ENCODE assay signal across 22 cellular contexts in genomic region chr16:57137566-57138273, GRCh38. TPM values are rescaled to one million over a fixed set of nuclear protein-coding genes. Genes with fewer than 3 reads are reported as not detected.
DNase-seq lines count a peak whose midpoint lies in the region; ATAC-seq and TF ChIP-seq lines count a peak whose summit lies in the region.
"Had no signal": no experiment of that assay in that cellular context is flagged by ENCODE, and none has a peak within 500 bp of the region (broad histone marks: within the 10 kb centered on the region; RNA-seq: fewer than 3 reads in every experiment).

No MANE protein-coding gene starts in this region.

- TF ChIP-seq RAD21 in SK-N-SH (IDR thresholded peaks at IDR 0.05; ENCODE audit: low read length), result no peak

- no peak for TF ChIP-seq CTCF in SK-N-SH (IDR thresholded peaks at IDR 0.05)
- no peak for TF ChIP-seq CTCF in activated CD8-positive, alpha-beta T cell treated with anti-CD3 and anti-CD28 coated beads for 36 hours (IDR thresholded peaks at IDR 0.05)
- no peak for TF ChIP-seq CTCF in spleen (IDR thresholded peaks at IDR 0.05 in 8 of 11, conservative IDR thresholded peaks at IDR 0.05 in 3 of 11)
- no peak for TF ChIP-seq CTCF in colonic mucosa (IDR thresholded peaks at IDR 0.05)

- H3K9me3 Mint-ChIP-seq in activated CD8-positive, alpha-beta T cell treated with anti-CD3 and anti-CD28 coated beads for 36 hours, result no peaks in the 10 kb centered on the region
- H3K9me3 Mint-ChIP-seq in activated naive CD4-positive, alpha-beta T cell treated with anti-CD3 and anti-CD28 coated beads, Interleukin-2, amount 10 ng/mL, durations not matched to agents 7 days and 5 days, result no peaks in the 10 kb centered on the region
- H3K9me3 Mint-ChIP-seq: activated B cell treated with CpG ODN at 0.5 μM for 24 hours; stimulated activated naive CD8-positive, alpha-beta T cell treated with anti-CD3 and anti-CD28 coated beads, Interleukin-15, Interleukin-2, amounts not matched to agents 100 ng/mL and 50 ng/mL, for 24 hours; type B pancreatic cell had no signal

- H3K36me3 ChIP-seq in SK-N-SH (replicated peaks in 1 of 2; ENCODE audit: control insufficient read depth in 1 of 2, insufficient read depth in 2 of 2, low read length in 1 of 2) (no peaks in the 10 kb centered on the region), spleen (peaks cover 0 to 50% (median 0%) of the 10 kb centered on the region in 6 donors), colonic mucosa (no peaks in the 10 kb centered on the region)

- no peak for TF ChIP-seq EP300 in SK-N-SH (IDR thresholded peaks at IDR 0.05; ENCODE audit: borderline replicate concordance in 1 of 2, low read depth in 1 of 2, low read length in 1 of 2)

- DNase-seq in SK-N-SH (peak; percentile 10), islet precursor cell (peak; percentile 47), spleen (peak; percentile 61), colonic mucosa (no peak)
- DNase-seq in activated CD8-positive, alpha-beta T cell treated with anti-CD3 and anti-CD28 coated beads for 36 hours, result no peak
- no peak for DNase-seq in activated naive CD4-positive, alpha-beta T cell treated with anti-CD3 and anti-CD28 coated beads, Interleukin-2, amount 10 ng/mL, durations not matched to agents 7 days and 5 days
- DNase-seq in activated CD4-positive, CD25-positive, alpha-beta regulatory T cell treated with anti-CD3 and anti-CD28 coated beads, Interleukin-2, amount 50 U/mL, for 72 hours, result no peak
- DNase-seq: activated CD8-positive, alpha-beta memory T cell treated with anti-CD3 and anti-CD28 coated beads for 24 hours; activated effector memory CD4-positive, alpha-beta T cell treated with Interleukin-2 at 50 U/mL for 16 hours; AML-193; effector memory CD4-positive, alpha-beta T cell; Karpas-422; left ventricle myocardium superior; NCI-H1092 treated with DMSO at 0.1 percent for 48 hours; NK-92 treated with Interleukin-12 subunit alpha and Interleukin-12 subunit beta, amount 100 ng/mL, for 24 hours; stimulated activated CD4-positive, alpha-beta T cell treated with anti-CD3 and anti-CD28 coated beads, Interleukin-1b, Interleukin-23, amount 100 ng/mL, for 48 hours had no signal

- H3K9ac ChIP-seq in SK-N-SH (no peak overlapping the region), colonic mucosa (ENCODE audit: low read depth in 2 of 2, low read length in 2 of 2) (no peak overlapping the region)
- H3K9ac ChIP-seq: parathyroid adenoma had no signal

- H3K9me2 ChIP-seq in SK-N-SH, result no peaks in the 10 kb centered on the region

- peak overlapping the region; percentile 3 for H3K27ac Mint-ChIP-seq in activated CD8-positive, alpha-beta T cell treated with anti-CD3 and anti-CD28 coated beads for 36 hours
- no peak overlapping the region for H3K27ac Mint-ChIP-seq in activated naive CD4-positive, alpha-beta T cell treated with anti-CD3 and anti-CD28 coated beads, Interleukin-2, amount 10 ng/mL, durations not matched to agents 7 days and 5 days
- H3K27ac Mint-ChIP-seq: activated B cell treated with CpG ODN at 0.5 μM for 24 hours; stimulated activated naive CD8-positive, alpha-beta T cell treated with anti-CD3 and anti-CD28 coated beads, Interleukin-15, Interleukin-2, amounts not matched to agents 100 ng/mL and 50 ng/mL, for 24 hours had no signal

- WGBS in SK-N-SH (ENCODE audit: low lambda C conversion rate), result 90% methylated on average over 2 of the region's 10 CpGs
- WGBS in spleen, 5 donors, result 76 to 89% (median 83%) methylated on average over 10 of the region's 10 CpGs

- H3K4me3 ChIP-seq in SK-N-SH (ENCODE audit: low read depth in 2 of 2, low read length in 1 of 2) (no peak overlapping the region), spleen (no peak overlapping the region), colonic mucosa (no peak overlapping the region)

- no peaks in the 10 kb centered on the region for H3K79me2 ChIP-seq in SK-N-SH (ENCODE audit: insufficient read depth)
- H3K79me2 ChIP-seq: parathyroid adenoma had no signal

- H3F3A ChIP-seq in SK-N-SH (replicated peaks; ENCODE audit: insufficient read depth), result no peaks in the 10 kb centered on the region

- H3K4me1 Mint-ChIP-seq in activated CD8-positive, alpha-beta T cell treated with anti-CD3 and anti-CD28 coated beads for 36 hours (ENCODE audit: low read depth), result peaks cover 54% of the 10 kb centered on the region
- peaks cover 91% of the 10 kb centered on the region for H3K4me1 Mint-ChIP-seq in activated naive CD4-positive, alpha-beta T cell treated with anti-CD3 and anti-CD28 coated beads, Interleukin-2, amount 10 ng/mL, durations not matched to agents 7 days and 5 days

- no peaks in the 10 kb centered on the region for H4K20me1 ChIP-seq in SK-N-SH (ENCODE audit: insufficient read depth)

- no peak for TF ChIP-seq POLR2A in spleen (IDR thresholded peaks at IDR 0.05)

- H3K4me3 Mint-ChIP-seq in activated CD8-positive, alpha-beta T cell treated with anti-CD3 and anti-CD28 coated beads for 36 hours, result no peak overlapping the region
- H3K4me3 Mint-ChIP-seq in activated naive CD4-positive, alpha-beta T cell treated with anti-CD3 and anti-CD28 coated beads, Interleukin-2, amount 10 ng/mL, durations not matched to agents 7 days and 5 days, result no peak overlapping the region
- H3K4me3 Mint-ChIP-seq: activated B cell treated with CpG ODN at 0.5 μM for 24 hours; stimulated activated naive CD8-positive, alpha-beta T cell treated with anti-CD3 and anti-CD28 coated beads, Interleukin-15, Interleukin-2, amounts not matched to agents 100 ng/mL and 50 ng/mL, for 24 hours; type B pancreatic cell had no signal

- no peak overlapping the region for H2AFZ ChIP-seq in SK-N-SH (ENCODE audit: low read depth)
- H2AFZ ChIP-seq: parathyroid adenoma had no signal

- no peaks in the 10 kb centered on the region for H3K9me3 ChIP-seq in SK-N-SH
- no peaks in the 10 kb centered on the region for H3K9me3 ChIP-seq in spleen
- no peaks in the 10 kb centered on the region for H3K9me3 ChIP-seq in colonic mucosa

- POLR2A ChIA-PET in SK-N-SH (lab: Yijun Ruan, JAX), result no interaction called here
- POLR2A ChIA-PET in activated CD8-positive, alpha-beta T cell treated with anti-CD3 and anti-CD28 coated beads for 36 hours (lab: Charles Lee), result interaction anchor here (1.2 to 2.6 kb wide), 5 partner anchors 9 to 48 kb away, joined by 3 to 9 read pairs (median 5); no protein-coding TSS in a partner anchor

- CTCF ChIA-PET in SK-N-SH (lab: Yijun Ruan, JAX), result interaction anchor here (0.7 to 2.0 kb wide), 3 partner anchors 16 to 45 kb away, joined by 3 to 6 read pairs (median 3); partner anchors contain the start of gene CPNE2
- CTCF ChIA-PET in activated CD8-positive, alpha-beta T cell treated with anti-CD3 and anti-CD28 coated beads for 36 hours (lab: Charles Lee), result no interaction called here
- CTCF ChIA-PET in activated naive CD4-positive, alpha-beta T cell treated with anti-CD3 and anti-CD28 coated beads, Interleukin-2, amount 10 ng/mL, durations not matched to agents 7 days and 5 days (lab: Charles Lee), result no interaction called here

- H3K27me3 Mint-ChIP-seq in activated CD8-positive, alpha-beta T cell treated with anti-CD3 and anti-CD28 coated beads for 36 hours, result no peaks in the 10 kb centered on the region
- no peaks in the 10 kb centered on the region for H3K27me3 Mint-ChIP-seq in activated naive CD4-positive, alpha-beta T cell treated with anti-CD3 and anti-CD28 coated beads, Interleukin-2, amount 10 ng/mL, durations not matched to agents 7 days and 5 days
- H3K27me3 Mint-ChIP-seq: activated B cell treated with CpG ODN at 0.5 μM for 24 hours; stimulated activated naive CD8-positive, alpha-beta T cell treated with anti-CD3 and anti-CD28 coated beads, Interleukin-15, Interleukin-2, amounts not matched to agents 100 ng/mL and 50 ng/mL, for 24 hours; type B pancreatic cell had no signal

- H3K4me1 ChIP-seq in SK-N-SH (ENCODE audit: control insufficient read depth in 1 of 2, insufficient read depth in 2 of 2, low read depth in 1 of 2, low read length in 1 of 2) (peaks cover 0 to 20% of the 10 kb centered on the region in 2 experiments; a peak in 1 of 4 replicates), spleen (peaks cover 27 to 84% (median 56%) of the 10 kb centered on the region in 6 donors), colonic mucosa (peaks cover 30% of the 10 kb centered on the region)
- H3K4me1 ChIP-seq: parathyroid adenoma had no signal

- H3K27ac ChIP-seq in SK-N-SH (ENCODE audit: low read depth in 2 of 2, low read length in 1 of 2) (no peak overlapping the region), spleen (peak overlapping the region in 2 of 8 donors; percentile 28 to 85), colonic mucosa (no peak overlapping the region)
- H3K27ac ChIP-seq: 22Rv1, parathyroid adenoma had no signal

- H3K27me3 ChIP-seq in SK-N-SH (ENCODE audit: insufficient read depth) (no peaks in the 10 kb centered on the region), spleen (replicated peaks in 1 of 7) (no peaks in the 10 kb centered on the region), colonic mucosa (no peaks in the 10 kb centered on the region)

- H3K4me2 ChIP-seq in SK-N-SH, result no peak overlapping the region

- H3K36me3 Mint-ChIP-seq in activated CD8-positive, alpha-beta T cell treated with anti-CD3 and anti-CD28 coated beads for 36 hours (ENCODE audit: low read depth), result peaks cover 1% of the 10 kb centered on the region
- peaks cover 4% of the 10 kb centered on the region for H3K36me3 Mint-ChIP-seq in activated naive CD4-positive, alpha-beta T cell treated with anti-CD3 and anti-CD28 coated beads, Interleukin-2, amount 10 ng/mL, durations not matched to agents 7 days and 5 days

- intact Hi-C loops in activated CD8-positive, alpha-beta T cell treated with anti-CD3 and anti-CD28 coated beads for 36 hours (cut with micrococcal nuclease), result no loop called here
- intact Hi-C loops in spleen (cut with DNase I; ENCODE audit: low total_unique reads) (no loop called here), colonic mucosa (cut with DNase I) (no loop called here)

- no peak for ATAC-seq in SK-N-SH treated with all-trans-retinoic acid at 6 μM for 48 hours
- ATAC-seq in activated CD8-positive, alpha-beta T cell treated with anti-CD3 and anti-CD28 coated beads for 36 hours, result no peak
- ATAC-seq: left ventricle myocardium superior had no signal

RNA-seq across cellular contexts. Expression of gene CPNE2, which starts 45.3 kb away (rescaled TPM):
- polyA plus RNA-seq in SK-N-SH (2012; rRNA removed), result 63.8 and 73.0 TPM in 2 replicates
- polyA plus RNA-seq in SK-N-SH (2012; cell fraction: cytosol; rRNA removed), result 34.3 and 56.3 TPM in 2 replicates
- 34.7 and 38.7 TPM in 2 replicates for polyA plus RNA-seq in SK-N-SH (2012; cell fraction: nucleus; rRNA removed)
- total RNA-seq in activated CD8-positive, alpha-beta T cell treated with anti-CD3 and anti-CD28 coated beads for 36 hours, result 10 to 100 TPM; 18.6 to 20.6 TPM
- 10 to 100 TPM; 25.2 to 46.5 (median 34.8) TPM for total RNA-seq in spleen
- polyA plus RNA-seq in spleen, result 10 to 100 TPM; 13.3 to 29.0 (median 21.7) TPM
- 10 to 100 TPM; 38.6 to 53.3 TPM for total RNA-seq in colonic mucosa

RNA-seq across cellular contexts. Expression of gene PSME3IP1, which starts 48.1 kb away (rescaled TPM):
- polyA plus RNA-seq in SK-N-SH (2012; rRNA removed) (80.9 and 92.0 TPM in 2 replicates), spleen (10 to 100 TPM; 64.6 to 92.3 (median 66.7) TPM)
- polyA plus RNA-seq in SK-N-SH (2012; cell fraction: cytosol; rRNA removed), result 56.1 and 64.2 TPM in 2 replicates
- 162 and 164 TPM in 2 replicates for polyA plus RNA-seq in SK-N-SH (2012; cell fraction: nucleus; rRNA removed)
- 100 to 1,000 TPM; 101 to 103 TPM for total RNA-seq in activated CD8-positive, alpha-beta T cell treated with anti-CD3 and anti-CD28 coated beads for 36 hours
- total RNA-seq in spleen (100 to 1,000 TPM in 3 of 7 donors, 10 to 100 TPM in 4; 75.8 to 128 (median 99.8) TPM), colonic mucosa (100 to 1,000 TPM in 1 of 2 donors, 10 to 100 TPM in 1; 80.9 to 108 TPM)

RNA-seq across cellular contexts. Expression of gene RSPRY1, which starts 48.4 kb away (rescaled TPM):
- polyA plus RNA-seq in SK-N-SH (2012; rRNA removed), result 16.6 and 21.7 TPM in 2 replicates
- polyA plus RNA-seq in SK-N-SH (2012; cell fraction: cytosol; rRNA removed), result 18.7 and 21.4 TPM in 2 replicates
- polyA plus RNA-seq in SK-N-SH (2012; cell fraction: nucleus; rRNA removed), result 16.3 and 28.5 TPM in 2 replicates
- 10 to 100 TPM; 24.5 to 29.4 TPM for total RNA-seq in activated CD8-positive, alpha-beta T cell treated with anti-CD3 and anti-CD28 coated beads for 36 hours
- 10 to 100 TPM; 28.4 to 38.8 (median 31.1) TPM for total RNA-seq in spleen
- polyA plus RNA-seq in spleen, result 1 to 10 TPM; 7.3 to 9.1 (median 8.3) TPM
- 10 to 100 TPM; 33.7 to 51.0 TPM for total RNA-seq in colonic mucosa

Comparison
In these comparisons a context has a peak if more than half of its experiments do, and no peak if none do; other contexts are left out.
1. DNase-seq: peak in SK-N-SH (single experiment), islet precursor cell (single experiment) and spleen (single experiment); none in activated CD8-positive, alpha-beta T cell treated with anti-CD3 and anti-CD28 coated beads for 36 hours (single experiment), activated naive CD4-positive, alpha-beta T cell treated with anti-CD3 and anti-CD28 coated beads, Interleukin-2, amount 10 ng/mL, durations not matched to agents 7 days and 5 days (single experiment), colonic mucosa (single experiment) and activated CD4-positive, CD25-positive, alpha-beta regulatory T cell treated with anti-CD3 and anti-CD28 coated beads, Interleukin-2, amount 50 U/mL, for 72 hours (single experiment).